In the genomic region with DNA sequence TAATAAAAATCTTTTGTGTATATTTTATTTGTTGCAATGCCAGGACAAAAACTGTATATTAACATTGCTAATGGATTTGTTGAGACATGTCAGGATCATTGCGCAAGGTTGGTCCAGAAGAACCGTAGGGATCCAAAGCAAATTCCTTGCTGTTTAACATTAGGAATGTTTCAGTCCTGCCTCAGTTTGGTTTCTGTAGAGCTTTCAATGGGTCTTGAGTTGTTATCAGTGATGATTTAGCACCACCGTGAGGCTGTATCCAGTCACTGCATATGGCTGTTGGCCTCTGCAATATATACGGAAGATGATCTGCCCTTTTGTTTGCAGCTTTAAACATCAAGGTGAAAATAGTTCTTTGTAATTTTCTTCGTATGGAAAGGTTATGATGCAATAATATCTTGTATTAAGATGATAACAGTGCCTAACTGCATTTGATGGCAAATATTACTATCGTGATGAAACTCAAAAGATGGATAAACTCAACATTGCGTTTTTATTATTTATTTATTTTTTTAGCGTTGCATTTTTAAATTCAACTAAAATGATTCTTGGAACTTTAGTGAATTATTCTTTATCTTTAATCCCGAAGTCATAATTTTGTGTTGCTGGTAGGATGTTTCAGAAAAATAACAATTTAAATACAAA, we compare ENCODE assay signal across 8 cellular contexts.
DNase-seq lines count a peak whose midpoint lies in the region; ATAC-seq, FAIRE-seq and TF ChIP-seq lines count a peak whose summit lies in the region.

No MANE protein-coding gene starts in this region.

- POLR2A ChIA-PET in CD4-positive, alpha-beta memory T cell (lab: Charles Lee; ENCODE audit: partially characterized antibody) = no interaction called here

- ATAC-seq in GM19035 (IDR thresholded peaks at IDR 0.05; ENCODE audit: unreplicated experiment) = peak; percentile 71
- ATAC-seq in HG03521 (IDR thresholded peaks at IDR 0.05; ENCODE audit: unreplicated experiment) = peak; percentile 70
- ATAC-seq in pancreas = peak; percentile 82 to 95 (median 93)

- intact Hi-C loops in CD4-positive, alpha-beta memory T cell (cut with micrococcal nuclease) = loop anchor here (5.0 kb wide), 1 partner anchor 303 kb away; no protein-coding TSS in a partner anchor
- intact Hi-C loops in pancreas (cut with DNase I) = no loop called here

- H3K4me1 ChIP-seq in CD4-positive, alpha-beta memory T cell (ENCODE audit: insufficient read depth, low read length) = peaks cover 11% of the 10 kb centered on the region
- no peaks in the 10 kb centered on the region for H3K4me1 ChIP-seq in pancreas

- no peaks in the 10 kb centered on the region for H3K9me3 ChIP-seq in CD4-positive, alpha-beta memory T cell (ENCODE audit: control insufficient read depth in 1 of 2, low read length in 2 of 2)
- H3K9me3 ChIP-seq in pancreas = no peaks in the 10 kb centered on the region

- WGBS in pancreas, 2 donors = 19 to 21% methylated on average over 9 of the region's 9 CpGs

- no peaks in the 10 kb centered on the region for H3K27me3 Mint-ChIP-seq in CD4-positive, alpha-beta memory T cell

- no peak overlapping the region for H3K27ac Mint-ChIP-seq in CD4-positive, alpha-beta memory T cell

- H3K4me1 Mint-ChIP-seq in CD4-positive, alpha-beta memory T cell = peaks cover 8 to 13% (median 13%) of the 10 kb centered on the region in 4 donors

- no peaks in the 10 kb centered on the region for H3K9me3 Mint-ChIP-seq in CD4-positive, alpha-beta memory T cell

- H3K27me3 ChIP-seq in CD4-positive, alpha-beta memory T cell (ENCODE audit: insufficient read depth, low read length) = no peaks in the 10 kb centered on the region
- no peaks in the 10 kb centered on the region for H3K27me3 ChIP-seq in pancreas

- H3K36me3 Mint-ChIP-seq in CD4-positive, alpha-beta memory T cell = no peaks in the 10 kb centered on the region

- no peak overlapping the region for H3K4me3 ChIP-seq in CD4-positive, alpha-beta memory T cell (ENCODE audit: low read length in 2 of 2)
- no peak overlapping the region for H3K4me3 ChIP-seq in pancreas

- DNase-seq in CD4-positive, alpha-beta memory T cell = peak in 4 of 5 donors; percentile 12 to 26 (median 20)
- DNase-seq in NCI-H526 treated with DMSO at 0.1 percent for 48 hours (lab: John Stamatoyannopoulos, UW) = peak; percentile 37
- peak; percentile 12 for DNase-seq in activated naive CD4-positive, alpha-beta T cell treated with anti-CD3 and anti-CD28 coated beads, Interleukin-2, amount 50 U/mL, for 16 hours
- peak; percentile 78 for DNase-seq in glomerular visceral epithelial cell (ENCODE audit: extremely low spot score)
- DNase-seq in pancreas = peak in 2 of 6 donors; percentile 21 to 41
- no peak for DNase-seq in effector CD4-positive, alpha-beta T cell

- no peak overlapping the region for H3K4me3 Mint-ChIP-seq in CD4-positive, alpha-beta memory T cell

- CTCF ChIA-PET in CD4-positive, alpha-beta memory T cell (lab: Charles Lee; ENCODE audit: partially characterized antibody) = interaction anchor here (0.6 to 2.2 kb wide), 2 partner anchors 12 to 634 kb away, joined by 4 to 5 read pairs; no protein-coding TSS in a partner anchor

- no peak overlapping the region for H3K27ac ChIP-seq in CD4-positive, alpha-beta memory T cell (ENCODE audit: low read depth, low read length)
- H3K27ac ChIP-seq in pancreas = no peak overlapping the region

- peak; percentile 86 for FAIRE-seq in pancreas (lab: Jason Lieb, UNC)

- no peaks in the 10 kb centered on the region for H3K36me3 ChIP-seq in CD4-positive, alpha-beta memory T cell (ENCODE audit: insufficient read depth, low read length)
- H3K36me3 ChIP-seq in pancreas = no peaks in the 10 kb centered on the region

- peak; percentile 42 to 77 (median 67) for TF ChIP-seq CTCF in pancreas (IDR thresholded peaks at IDR 0.05)
